ENCODE assay signal across 20 cellular contexts in the genomic region with DNA sequence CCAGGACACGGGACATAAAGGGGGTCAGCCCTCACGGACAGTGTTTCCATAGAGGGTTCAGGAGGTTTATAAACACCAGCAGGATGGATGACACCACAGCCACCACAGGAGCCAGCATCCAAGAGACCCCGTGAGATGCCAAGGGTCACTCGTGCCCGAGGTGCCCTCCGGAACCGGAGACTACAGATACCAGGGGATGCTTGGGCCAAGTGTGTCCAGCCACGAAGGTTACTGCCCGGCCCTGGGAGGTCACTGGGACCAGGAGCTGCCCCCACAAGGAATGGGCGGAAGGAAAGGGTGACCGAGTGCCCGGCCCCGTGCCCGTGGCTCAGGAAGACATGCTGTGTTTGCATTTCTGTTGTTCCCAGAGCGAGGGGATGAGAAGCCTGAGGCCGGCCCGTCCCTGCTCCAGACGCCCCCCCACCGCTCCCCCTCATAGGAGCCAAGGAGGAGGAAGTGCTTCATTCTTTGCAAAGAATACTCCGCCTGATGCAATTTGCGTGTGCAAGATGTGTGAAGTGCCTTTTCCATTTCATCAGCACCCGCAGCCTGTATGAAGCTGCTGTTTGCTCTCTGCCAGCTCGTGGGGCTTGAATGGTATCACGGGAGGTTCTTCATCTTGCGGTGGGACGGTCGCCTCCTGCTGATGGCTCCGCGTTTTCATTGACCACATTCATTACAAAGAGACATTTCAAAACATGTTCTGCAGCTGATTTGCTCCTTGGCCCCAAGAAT.
DNase-seq lines count a peak whose midpoint lies in the region; ATAC-seq and TF ChIP-seq lines count a peak whose summit lies in the region.
"Had no signal": no experiment of that assay in that cellular context is flagged by ENCODE, and none has a peak within 500 bp of the region (broad histone marks: within the 10 kb centered on the region; RNA-seq: fewer than 3 reads in every experiment).

No MANE protein-coding gene starts in this region.

- H3K36me3 Mint-ChIP-seq in activated CD8-positive, alpha-beta memory T cell treated with anti-CD3 and anti-CD28 coated beads, Interleukin-2, amount 10 ng/mL, durations not matched to agents 7 days and 5 days: no peaks in the 10 kb centered on the region
- H3K36me3 Mint-ChIP-seq: activated naive CD4-positive, alpha-beta T cell treated with anti-CD3 and anti-CD28 coated beads, Interleukin-2, amount 50 U/mL, for 72 hours had no signal

- CTCF ChIA-PET in activated CD8-positive, alpha-beta memory T cell treated with anti-CD3 and anti-CD28 coated beads, Interleukin-2, amount 10 ng/mL, durations not matched to agents 7 days and 5 days (lab: Charles Lee): no interaction called here

- H3K36me3 ChIP-seq in sigmoid colon: no peaks in the 10 kb centered on the region
- H3K36me3 ChIP-seq: SJSA1 had no signal

- 94 to 95% methylated on average over 29 of the region's 29 CpGs for WGBS in sigmoid colon, 2 donors

- DNase-seq in activated CD8-positive, alpha-beta memory T cell treated with anti-CD3 and anti-CD28 coated beads, Interleukin-2, amount 50 U/mL, for 4 hours: peak; percentile 9
- no peak for DNase-seq in activated CD8-positive, alpha-beta memory T cell treated with anti-CD3 and anti-CD28 coated beads, Interleukin-2, amount 10 ng/mL, durations not matched to agents 7 days and 5 days
- DNase-seq in NOMO-1 treated with dmso at 0.1 percent for 144 hours (lab: John Stamatoyannopoulos, UW; ENCODE audit: unreplicated experiment): peak; percentile 24
- DNase-seq in left cardiac atrium: peak; percentile 14
- peak; percentile 50 for DNase-seq in sigmoid colon
- no peak for DNase-seq in omental fat pad (ENCODE audit: low spot score)
- DNase-seq: activated CD8-positive, alpha-beta memory T cell treated with anti-CD3 and anti-CD28 coated beads, Interleukin-2, amount 50 U/mL, for 48 hours; DMS79 treated with DMSO at 0.1 percent for 48 hours; effector memory CD8-positive, alpha-beta T cell; NCI-H446; stimulated activated CD4-positive, alpha-beta T cell treated with anti-CD3 and anti-CD28 coated beads, Interleukin-12 subunit alpha, Interleukin-12 subunit beta, amount 100 ng/mL, for 4 hours; stimulated activated naive CD8-positive, alpha-beta T cell treated with anti-CD3 and anti-CD28 coated beads, Interleukin-15, Interleukin-2, amounts not matched to agents 100 U/mL and 50 U/mL, for 24 hours had no signal

- no peak overlapping the region for H3K4me3 Mint-ChIP-seq in activated CD8-positive, alpha-beta memory T cell treated with anti-CD3 and anti-CD28 coated beads, Interleukin-2, amount 10 ng/mL, durations not matched to agents 7 days and 5 days
- H3K4me3 Mint-ChIP-seq: activated CD4-positive, alpha-beta T cell treated with anti-CD3 and anti-CD28 coated beads for 36 hours; CD4-positive, alpha-beta T cell; central memory CD8-positive, alpha-beta T cell; effector memory CD8-positive, alpha-beta T cell had no signal

- no peak overlapping the region for H3K27ac ChIP-seq in sigmoid colon
- H3K27ac ChIP-seq: parathyroid adenoma, SJSA1 had no signal

- no peaks in the 10 kb centered on the region for H3K9me3 Mint-ChIP-seq in activated CD8-positive, alpha-beta memory T cell treated with anti-CD3 and anti-CD28 coated beads, Interleukin-2, amount 10 ng/mL, durations not matched to agents 7 days and 5 days (ENCODE audit: low read depth)
- H3K9me3 Mint-ChIP-seq: activated naive CD4-positive, alpha-beta T cell treated with anti-CD3 and anti-CD28 coated beads, Interleukin-2, amount 50 U/mL, for 72 hours; CD4-positive, alpha-beta T cell; central memory CD8-positive, alpha-beta T cell; effector memory CD8-positive, alpha-beta T cell had no signal

- no peaks in the 10 kb centered on the region for H3K27me3 ChIP-seq in sigmoid colon
- H3K27me3 ChIP-seq: SJSA1 had no signal

- no peak for TF ChIP-seq EP300 in sigmoid colon (IDR thresholded peaks at IDR 0.05)

- H3K9me3 ChIP-seq in sigmoid colon: no peaks in the 10 kb centered on the region
- H3K9me3 ChIP-seq: SJSA1 had no signal

- no peaks in the 10 kb centered on the region for H3K27me3 Mint-ChIP-seq in activated CD8-positive, alpha-beta memory T cell treated with anti-CD3 and anti-CD28 coated beads, Interleukin-2, amount 10 ng/mL, durations not matched to agents 7 days and 5 days
- H3K27me3 Mint-ChIP-seq: activated CD4-positive, alpha-beta T cell treated with anti-CD3 and anti-CD28 coated beads for 36 hours; CD4-positive, alpha-beta T cell; central memory CD8-positive, alpha-beta T cell; effector memory CD8-positive, alpha-beta T cell had no signal

- TF ChIP-seq CTCF in sigmoid colon (IDR thresholded peaks at IDR 0.05): no peak
- no peak for TF ChIP-seq CTCF in omental fat pad (IDR thresholded peaks at IDR 0.05)

- intact Hi-C loops in left cardiac atrium (cut with DNase I): no loop called here
- intact Hi-C loops in sigmoid colon (cut with DNase I): no loop called here

- no peaks in the 10 kb centered on the region for H3K4me1 Mint-ChIP-seq in activated CD8-positive, alpha-beta memory T cell treated with anti-CD3 and anti-CD28 coated beads, Interleukin-2, amount 10 ng/mL, durations not matched to agents 7 days and 5 days
- H3K4me1 Mint-ChIP-seq: activated CD4-positive, alpha-beta T cell treated with anti-CD3 and anti-CD28 coated beads for 36 hours had no signal

- no peak overlapping the region for H3K27ac Mint-ChIP-seq in activated CD8-positive, alpha-beta memory T cell treated with anti-CD3 and anti-CD28 coated beads, Interleukin-2, amount 10 ng/mL, durations not matched to agents 7 days and 5 days
- H3K27ac Mint-ChIP-seq: activated CD4-positive, alpha-beta T cell treated with anti-CD3 and anti-CD28 coated beads for 36 hours; CD4-positive, alpha-beta T cell had no signal

- no peak for ATAC-seq in activated CD8-positive, alpha-beta memory T cell treated with anti-CD3 and anti-CD28 coated beads, Interleukin-2, amount 10 ng/mL, durations not matched to agents 7 days and 5 days
- ATAC-seq in left cardiac atrium: no peak
- ATAC-seq in HG03469 (IDR thresholded peaks at IDR 0.05; ENCODE audit: unreplicated experiment): no peak
- no peak for ATAC-seq in omental fat pad (ENCODE audit: low FRiP score)
- no peak for ATAC-seq in HG02610 (IDR thresholded peaks at IDR 0.05; ENCODE audit: unreplicated experiment)
- ATAC-seq: activated CD4-positive, alpha-beta T cell treated with anti-CD3 and anti-CD28 coated beads for 36 hours; activated naive CD4-positive, alpha-beta T cell treated with anti-CD3 and anti-CD28 coated beads, Interleukin-2, amount 50 U/mL, for 72 hours; effector memory CD8-positive, alpha-beta T cell; stimulated activated naive CD8-positive, alpha-beta T cell treated with anti-CD3 and anti-CD28 coated beads, Interleukin-15, Interleukin-2, amounts not matched to agents 100 U/mL and 50 U/mL, for 24 hours had no signal

- TF ChIP-seq POLR2A in sigmoid colon (IDR thresholded peaks at IDR 0.05): no peak

- no peak overlapping the region for H3K4me3 ChIP-seq in sigmoid colon
- H3K4me3 ChIP-seq: SJSA1 had no signal

- no peaks in the 10 kb centered on the region for H3K4me1 ChIP-seq in sigmoid colon
- H3K4me1 ChIP-seq: parathyroid adenoma, SJSA1 had no signal

Comparison
In these comparisons a context has a peak if more than half of its experiments do, and no peak if none do; other contexts are left out.
1. DNase-seq: peak in activated CD8-positive, alpha-beta memory T cell treated with anti-CD3 and anti-CD28 coated beads, Interleukin-2, amount 50 U/mL, for 4 hours (single experiment), NOMO-1 treated with dmso at 0.1 percent for 144 hours (single experiment), left cardiac atrium (single experiment) and sigmoid colon (single experiment); none in activated CD8-positive, alpha-beta memory T cell treated with anti-CD3 and anti-CD28 coated beads, Interleukin-2, amount 10 ng/mL, durations not matched to agents 7 days and 5 days (single experiment) and omental fat pad (single experiment).